Comparison of ENCODE assay signal across 21 cellular contexts in the genomic region with DNA sequence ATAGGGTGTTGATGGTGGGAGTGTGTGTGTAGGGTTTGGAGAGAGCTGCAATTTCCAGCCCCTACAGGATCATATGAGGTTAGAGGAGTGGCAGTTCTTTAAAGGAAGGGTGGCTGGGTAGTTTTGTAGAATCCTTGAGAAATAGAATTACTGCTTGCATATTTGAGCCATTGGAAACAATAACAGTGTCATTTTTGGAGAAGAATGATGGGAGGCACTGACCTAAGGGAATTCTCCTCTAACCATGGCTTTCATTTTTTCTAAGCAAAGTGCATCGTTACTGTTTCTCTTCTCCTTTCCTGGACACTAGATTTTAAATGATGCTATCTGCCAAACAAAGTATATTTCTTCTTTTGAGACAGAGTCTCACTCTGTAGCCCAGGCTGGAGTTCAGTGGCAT.
DNase-seq lines count a peak whose midpoint lies in the region; ATAC-seq and TF ChIP-seq lines count a peak whose summit lies in the region.
"Had no signal": no experiment of that assay in that cellular context is flagged by ENCODE, and none has a peak within 500 bp of the region (broad histone marks: within the 10 kb centered on the region; RNA-seq: fewer than 3 reads in every experiment).

No MANE protein-coding gene starts in this region.

- H3K27me3 ChIP-seq in gastroesophageal sphincter: no peaks in the 10 kb centered on the region
- H3K27me3 ChIP-seq: BE2C, MG63 had no signal

- H3K27ac ChIP-seq in gastroesophageal sphincter: peak overlapping the region; percentile 11 to 80 (median 75)
- H3K27ac ChIP-seq: RWPE1 had no signal

- TF ChIP-seq EP300 in gastroesophageal sphincter (IDR thresholded peaks at IDR 0.05): no peak

- no peak for TF ChIP-seq POLR2A in gastroesophageal sphincter (IDR thresholded peaks at IDR 0.05)

- no peak overlapping the region for H3K4me3 ChIP-seq in gastroesophageal sphincter
- H3K4me3 ChIP-seq: MG63 had no signal

- peaks cover 0 to 4% of the 10 kb centered on the region in 2 donors for H3K36me3 ChIP-seq in gastroesophageal sphincter
- H3K36me3 ChIP-seq: BE2C, MG63 had no signal

- DNase-seq in EH (ENCODE audit: low read depth) (peak; percentile 25), putamen (ENCODE audit: low spot score) (peak; percentile 23), glutamatergic neuron (no peak), CD14-positive monocyte (ENCODE audit: low spot score) (no peak), GOT3 (lab: John Stamatoyannopoulos, UW) (no peak)
- DNase-seq: BE2C; Calu3; CD4-positive, alpha-beta memory T cell; DMS53; Karpas-422; MG63; NCI-H1092; NCI-H146; NCI-H2081; NCI-H82; PC-3 had no signal

- WGBS in gastroesophageal sphincter (ENCODE audit: low coverage in 1 of 2), 2 donors: 6 to 9% methylated on average over 1 of the region's 1 CpG

- H3K27ac Mint-ChIP-seq in activated T-helper 17 cell treated with anti-CD3 and anti-CD28 coated beads, Interleukin-2, amount 50 U/mL, for 72 hours: peak overlapping the region; percentile 45
- no peak overlapping the region for H3K27ac Mint-ChIP-seq in glutamatergic neuron (ENCODE audit: unreplicated experiment)
- H3K27ac Mint-ChIP-seq in CD14-positive monocyte: peak overlapping the region in 2 of 7 donors; percentile 8 to 27

- no peaks in the 10 kb centered on the region for H3K27me3 Mint-ChIP-seq in activated T-helper 17 cell treated with anti-CD3 and anti-CD28 coated beads, Interleukin-2, amount 50 U/mL, for 72 hours
- no peaks in the 10 kb centered on the region for H3K27me3 Mint-ChIP-seq in glutamatergic neuron (ENCODE audit: unreplicated experiment)
- no peaks in the 10 kb centered on the region for H3K27me3 Mint-ChIP-seq in CD14-positive monocyte (ENCODE audit: low read depth in 3 of 3)
- H3K27me3 Mint-ChIP-seq: CD4-positive, alpha-beta memory T cell had no signal

- H3K9me3 Mint-ChIP-seq in activated T-helper 17 cell treated with anti-CD3 and anti-CD28 coated beads, Interleukin-2, amount 50 U/mL, for 72 hours: no peaks in the 10 kb centered on the region
- H3K9me3 Mint-ChIP-seq in glutamatergic neuron (ENCODE audit: unreplicated experiment): peaks cover 1% of the 10 kb centered on the region
- peaks cover 0 to 10% (median 5%) of the 10 kb centered on the region in 7 donors for H3K9me3 Mint-ChIP-seq in CD14-positive monocyte

- TF ChIP-seq CTCF in gastroesophageal sphincter (IDR thresholded peaks at IDR 0.05) (no peak), glutamatergic neuron (IDR thresholded peaks at IDR 0.05; ENCODE audit: partially characterized antibody, unreplicated experiment) (no peak), CD14-positive monocyte (IDR thresholded peaks at IDR 0.05) (no peak)

- H3K4me1 Mint-ChIP-seq in activated T-helper 17 cell treated with anti-CD3 and anti-CD28 coated beads, Interleukin-2, amount 50 U/mL, for 72 hours: peaks cover 5% of the 10 kb centered on the region
- H3K4me1 Mint-ChIP-seq in glutamatergic neuron (ENCODE audit: low read depth, unreplicated experiment): no peaks in the 10 kb centered on the region
- H3K4me1 Mint-ChIP-seq in CD14-positive monocyte: no peaks in the 10 kb centered on the region

- intact Hi-C loops in CD14-positive monocyte (cut with micrococcal nuclease): no loop called here

- peaks cover 59% of the 10 kb centered on the region for H3K36me3 Mint-ChIP-seq in activated T-helper 17 cell treated with anti-CD3 and anti-CD28 coated beads, Interleukin-2, amount 50 U/mL, for 72 hours (ENCODE audit: low read depth)
- no peaks in the 10 kb centered on the region for H3K36me3 Mint-ChIP-seq in glutamatergic neuron (ENCODE audit: unreplicated experiment)
- peaks cover 48 to 58% of the 10 kb centered on the region in 2 donors for H3K36me3 Mint-ChIP-seq in CD14-positive monocyte

- no peaks in the 10 kb centered on the region for H3K9me3 ChIP-seq in gastroesophageal sphincter
- H3K9me3 ChIP-seq: BE2C, MG63 had no signal

- H3K4me3 Mint-ChIP-seq in activated T-helper 17 cell treated with anti-CD3 and anti-CD28 coated beads, Interleukin-2, amount 50 U/mL, for 72 hours: no peak overlapping the region
- H3K4me3 Mint-ChIP-seq in glutamatergic neuron (ENCODE audit: unreplicated experiment) (no peak overlapping the region), CD14-positive monocyte (no peak overlapping the region)
- H3K4me3 Mint-ChIP-seq: CD4-positive, alpha-beta memory T cell had no signal

- peaks cover 19 to 59% (median 33%) of the 10 kb centered on the region in 3 donors for H3K4me1 ChIP-seq in gastroesophageal sphincter
- H3K4me1 ChIP-seq: BE2C had no signal

- ATAC-seq in activated T-helper 17 cell treated with anti-CD3 and anti-CD28 coated beads, Interleukin-2, amount 50 U/mL, for 72 hours (replicated peaks): no peak
- ATAC-seq in gastroesophageal sphincter (no peak), GM18907 (IDR thresholded peaks at IDR 0.05; ENCODE audit: unreplicated experiment) (no peak)
- ATAC-seq: HepG2, PC-3 had no signal

Comparison
In these comparisons a context has a peak if more than half of its experiments do, and no peak if none do; other contexts are left out.
1. DNase-seq: peak in EH (single experiment) and putamen (single experiment); none in glutamatergic neuron (single experiment), CD14-positive monocyte (single experiment) and GOT3 (single experiment).